ENCODE assay signal across 8 cellular contexts in the genomic region with DNA sequence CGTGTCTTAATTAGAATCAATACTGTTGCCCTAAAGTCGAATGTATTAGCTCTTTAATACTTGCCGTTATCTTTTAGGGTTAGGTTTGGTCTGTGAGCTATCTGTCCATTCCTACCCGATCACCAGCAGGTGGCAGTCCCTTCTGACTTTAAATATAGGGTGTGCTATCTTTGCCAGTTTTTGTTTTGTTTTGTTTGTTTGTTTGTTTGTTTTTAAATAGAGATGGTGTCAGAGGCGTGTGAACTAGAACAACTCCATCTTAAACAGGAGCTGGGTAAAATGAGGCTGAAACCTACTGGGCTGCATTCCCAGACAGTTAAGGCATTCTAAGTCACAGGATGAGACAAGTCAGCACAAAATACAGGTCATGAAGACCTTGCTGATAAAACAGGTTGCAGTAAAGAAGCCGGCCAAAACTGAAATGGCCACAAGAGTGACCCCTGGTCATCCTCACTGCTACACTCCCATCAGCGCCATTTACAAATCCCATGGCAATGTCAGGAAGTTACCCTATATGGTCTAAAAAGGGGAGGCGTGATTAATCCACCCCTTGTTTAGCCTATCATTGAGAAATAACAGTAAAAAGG. TPM values are rescaled to one million over a fixed set of nuclear protein-coding genes. Genes with fewer than 3 reads are reported as not detected.
DNase-seq lines count a peak whose midpoint lies in the region; ATAC-seq, FAIRE-seq and TF ChIP-seq lines count a peak whose summit lies in the region.

No MANE protein-coding gene starts in this region.

- peaks cover 38% of the 10 kb centered on the region for H3K36me3 Mint-ChIP-seq in Caco-2 (ENCODE audit: insufficient read depth, unreplicated experiment)
- peaks cover 5 to 10% (median 6%) of the 10 kb centered on the region in 3 experiments for H3K36me3 Mint-ChIP-seq in H9 (ENCODE audit: insufficient read depth in 1 of 3, low read depth in 3 of 3)
- peaks cover 9% of the 10 kb centered on the region for H3K36me3 Mint-ChIP-seq in activated CD4-positive, alpha-beta memory T cell treated with anti-CD3 and anti-CD28 coated beads for 36 hours

- no peaks in the 10 kb centered on the region for H3K9me3 ChIP-seq in Caco-2
- no peaks in the 10 kb centered on the region for H3K9me3 ChIP-seq in H9 (ENCODE audit: control insufficient read depth, low read depth, low read length)
- H3K9me3 ChIP-seq in endothelial cell of umbilical vein (replicated peaks; ENCODE audit: control insufficient read depth, insufficient read depth, low read length) = no peaks in the 10 kb centered on the region
- H3K9me3 ChIP-seq in mononuclear cell (ENCODE audit: low read depth, low read length) = no peaks in the 10 kb centered on the region
- no peaks in the 10 kb centered on the region for H3K9me3 ChIP-seq in suprapubic skin

- H3K18ac ChIP-seq in H9 (ENCODE audit: insufficient read length, low read depth, low read length) = no peak overlapping the region

- H3K4me3 ChIP-seq in Caco-2 (ENCODE audit: low read depth, low read length) (peak overlapping the region; percentile 75), endothelial cell of umbilical vein (replicated peaks in 1 of 3; ENCODE audit: insufficient read depth in 1 of 3, low read depth in 1 of 3, low read length in 3 of 3) (peak overlapping the region; percentile 4 to 88 (median 61)), mononuclear cell (ENCODE audit: low read length) (peak overlapping the region; percentile 94), suprapubic skin (peak overlapping the region; percentile 92)

- no peak overlapping the region for H2BK20ac ChIP-seq in H9 (ENCODE audit: low read depth, low read length, poor library complexity, severe bottlenecking)

- H3K23ac ChIP-seq in H9 (ENCODE audit: insufficient read length, low read depth, low read length) = no peak overlapping the region

- no peak overlapping the region for H4K91ac ChIP-seq in H9 (ENCODE audit: insufficient read length, low read depth, low read length)

- no peak overlapping the region for H3K14ac ChIP-seq in H9 (ENCODE audit: insufficient read depth, low read length)

- H3K79me2 ChIP-seq in H9 (ENCODE audit: insufficient read depth, low read length) (peaks cover 21% of the 10 kb centered on the region), endothelial cell of umbilical vein (ENCODE audit: control insufficient read depth, insufficient read depth, low read length) (peaks cover 37% of the 10 kb centered on the region)

- H2BK12ac ChIP-seq in H9 (ENCODE audit: insufficient read length, low read depth, low read length) = no peak overlapping the region

- peak; percentile 64 for FAIRE-seq in endothelial cell of umbilical vein (lab: Jason Lieb, UNC)

- TF ChIP-seq EP300 in suprapubic skin (IDR thresholded peaks at IDR 0.05) = no peak

- dilution Hi-C loops in endothelial cell of umbilical vein (cut with MboI; ENCODE audit: extremely low pct_ligation_motif_present, low sequenced_read_pairs) = no loop called here

- no peak overlapping the region for H2AK5ac ChIP-seq in H9 (ENCODE audit: insufficient read length, low read length)

- H2BK120ac ChIP-seq in H9 (ENCODE audit: low read depth, low read length, poor library complexity, severe bottlenecking) = no peak overlapping the region

- peak overlapping the region; percentile 83 for H3K4me3 Mint-ChIP-seq in Caco-2 (ENCODE audit: unreplicated experiment)
- peak overlapping the region; percentile 88 for H3K4me3 Mint-ChIP-seq in H9
- peak overlapping the region; percentile 82 for H3K4me3 Mint-ChIP-seq in activated CD4-positive, alpha-beta memory T cell treated with anti-CD3 and anti-CD28 coated beads for 36 hours

- TF ChIP-seq CTCF in Caco-2 (IDR thresholded peaks at IDR 0.05; ENCODE audit: insufficient read depth in 1 of 2, low read depth in 1 of 2, low read length in 1 of 2, severe bottlenecking in 1 of 2, unreplicated experiment in 1 of 2) = peak; percentile 78 to 85
- peak; percentile 80 for TF ChIP-seq CTCF in H9 (conservative IDR thresholded peaks at IDR 0.05)
- TF ChIP-seq CTCF in endothelial cell of umbilical vein (IDR thresholded peaks at IDR 0.05; ENCODE audit: extremely low read depth in 1 of 2, insufficient read depth in 1 of 2, low read depth in 1 of 2, low read length in 2 of 2) = peak; percentile 46 to 57
- TF ChIP-seq CTCF in suprapubic skin (IDR thresholded peaks at IDR 0.05) = peak; percentile 29 to 60

- BruUV-seq in Caco-2 (replicated peaks; lab: Mats Ljungman, UMichigan) = TSS peak; percentile 36
- BruUV-seq in endothelial cell of umbilical vein (replicated peaks; lab: Mats Ljungman, UMichigan) = TSS peak; percentile 36

- H2BK5ac ChIP-seq in H9 (ENCODE audit: insufficient read length, low read length) = no peak overlapping the region

- H3K4me2 ChIP-seq in H9 (ENCODE audit: insufficient read depth, insufficient read length, low read length) = peak overlapping the region; percentile 77
- H3K4me2 ChIP-seq in endothelial cell of umbilical vein (ENCODE audit: insufficient read depth, low read length) = peak overlapping the region; percentile 94

- H3K56ac ChIP-seq in H9 (ENCODE audit: insufficient read length, low read depth, low read length) = no peak overlapping the region

- H4K20me1 ChIP-seq in H9 (ENCODE audit: control insufficient read depth, insufficient read depth, insufficient read length) (no peaks in the 10 kb centered on the region), endothelial cell of umbilical vein (replicated peaks; ENCODE audit: control insufficient read depth, extremely low read depth, insufficient read depth, low read length) (no peaks in the 10 kb centered on the region)

- H3K79me1 ChIP-seq in H9 (ENCODE audit: insufficient read depth, low read depth, low read length, poor library complexity, severe bottlenecking) = peaks cover 12% of the 10 kb centered on the region

- CTCF ChIA-PET in Caco-2 (lab: Charles Lee) (interaction anchor here (0.5 to 2.5 kb wide), 23 partner anchors 9 to 937 kb away, joined by 3 to 31 read pairs (median 4); partner anchors contain the start of genes DAZAP2, POU6F1 and SLC11A2), endothelial cell of umbilical vein (lab: Charles Lee) (interaction anchor here (0.6 to 3.7 kb wide), 51 partner anchors 9 to 606 kb away, joined by 3 to 103 read pairs (median 5); partner anchors contain the start of genes CSRNP2, DIP2B and SLC11A2)
- CTCF ChIA-PET in activated CD4-positive, alpha-beta memory T cell treated with anti-CD3 and anti-CD28 coated beads for 36 hours (lab: Charles Lee) = interaction anchor here (0.6 to 3.4 kb wide), 33 partner anchors 9 to 585 kb away, joined by 3 to 52 read pairs (median 4); partner anchors contain the start of genes DAZAP2, LETMD1, POU6F1 and SLC11A2

- H3K4me1 Mint-ChIP-seq in Caco-2 (ENCODE audit: low read depth, unreplicated experiment) (peaks cover 31% of the 10 kb centered on the region), H9 (peaks cover 24% of the 10 kb centered on the region in 2 experiments)
- H3K4me1 Mint-ChIP-seq in activated CD4-positive, alpha-beta memory T cell treated with anti-CD3 and anti-CD28 coated beads for 36 hours (ENCODE audit: low read depth) = peaks cover 39% of the 10 kb centered on the region

- H3K27ac Mint-ChIP-seq in Caco-2 (ENCODE audit: unreplicated experiment) = peak overlapping the region; percentile 95
- peak overlapping the region; percentile 66 to 80 (median 75); a peak in 4 of 7 replicates for H3K27ac Mint-ChIP-seq in H9
- H3K27ac Mint-ChIP-seq in activated CD4-positive, alpha-beta memory T cell treated with anti-CD3 and anti-CD28 coated beads for 36 hours = peak overlapping the region; percentile 87

- H3K4ac ChIP-seq in H9 (ENCODE audit: low read depth, low read length) = no peak overlapping the region

- no peaks in the 10 kb centered on the region for H3K9me1 ChIP-seq in endothelial cell of umbilical vein (replicated peaks; ENCODE audit: control insufficient read depth, extremely low read depth, insufficient read depth, low read length)

- H3K36me3 ChIP-seq in Caco-2 (ENCODE audit: control insufficient read depth, insufficient read depth, low read length) (no peaks in the 10 kb centered on the region), endothelial cell of umbilical vein (ENCODE audit: control insufficient read depth in 2 of 2, extremely low read depth in 1 of 2, insufficient read depth in 2 of 2, low read length in 2 of 2) (no peaks in the 10 kb centered on the region), suprapubic skin (no peaks in the 10 kb centered on the region)

- H3K4me1 ChIP-seq in Caco-2 (peaks cover 26% of the 10 kb centered on the region), H9 (ENCODE audit: insufficient read depth, low read length) (no peaks in the 10 kb centered on the region; the same call in 1 of the 2 replicates), endothelial cell of umbilical vein (ENCODE audit: control insufficient read depth, extremely low read depth, insufficient read depth, low read length) (peaks cover 11% of the 10 kb centered on the region), mononuclear cell (ENCODE audit: insufficient read depth, low read length) (peaks cover 42% of the 10 kb centered on the region), suprapubic skin (peaks cover 46% of the 10 kb centered on the region)

- H3K27me3 Mint-ChIP-seq in Caco-2 (ENCODE audit: insufficient read depth, unreplicated experiment) (no peaks in the 10 kb centered on the region), H9 (ENCODE audit: low read depth) (no peaks in the 10 kb centered on the region)
- no peaks in the 10 kb centered on the region for H3K27me3 Mint-ChIP-seq in activated CD4-positive, alpha-beta memory T cell treated with anti-CD3 and anti-CD28 coated beads for 36 hours

- H2AFZ ChIP-seq in H9 (ENCODE audit: low read length) = no peak overlapping the region
- H2AFZ ChIP-seq in endothelial cell of umbilical vein (ENCODE audit: low read depth, low read length) = no peak overlapping the region

- peak in 1 of 2 experiments; percentile 55 for DNase-seq in Caco-2
- DNase-seq in H9 = peak; percentile 46
- DNase-seq in NCI-H524 (lab: John Stamatoyannopoulos, UW) = peak; percentile 2 to 39
- peak; percentile 64 for DNase-seq in activated CD4-positive, alpha-beta memory T cell treated with anti-CD3 and anti-CD28 coated beads for 36 hours
- peak; percentile 64 for DNase-seq in endothelial cell of umbilical vein (ENCODE audit: low read depth, low spot score)
- no peak for DNase-seq in suprapubic skin (ENCODE audit: low spot score in 2 of 2)

- no peak overlapping the region for H4K5ac ChIP-seq in H9 (ENCODE audit: insufficient read length, low read depth, low read length)

- no peaks in the 10 kb centered on the region for H3K27me3 ChIP-seq in Caco-2 (replicated peaks; ENCODE audit: control insufficient read depth, insufficient read depth, low read length)
- H3K27me3 ChIP-seq in H9 (ENCODE audit: insufficient read depth, low read length) = no peaks in the 10 kb centered on the region
- no peaks in the 10 kb centered on the region for H3K27me3 ChIP-seq in endothelial cell of umbilical vein (ENCODE audit: control insufficient read depth in 2 of 2, insufficient read depth in 2 of 2, low read length in 2 of 2)
- H3K27me3 ChIP-seq in mononuclear cell (ENCODE audit: insufficient read depth, low read length) = no peaks in the 10 kb centered on the region
- no peaks in the 10 kb centered on the region for H3K27me3 ChIP-seq in suprapubic skin

- H3K27ac ChIP-seq in H9 (ENCODE audit: insufficient read length, low read depth, low read length) = no peak overlapping the region
- no peak overlapping the region for H3K27ac ChIP-seq in endothelial cell of umbilical vein (ENCODE audit: insufficient read depth, low read depth, low read length)
- H3K27ac ChIP-seq in suprapubic skin = peak overlapping the region; percentile 99

- H4K8ac ChIP-seq in H9 (replicated peaks; ENCODE audit: insufficient read length, low read depth, low read length) = no peak overlapping the region

- POLR2A ChIA-PET in Caco-2 (lab: Charles Lee) = interaction anchor here (0.5 to 2.6 kb wide), 3 partner anchors 221 to 318 kb away, joined by 3 to 11 read pairs (median 4); partner anchors contain the start of gene SLC11A2
- POLR2A ChIA-PET in activated CD4-positive, alpha-beta memory T cell treated with anti-CD3 and anti-CD28 coated beads for 36 hours (lab: Charles Lee) = interaction anchor here (0.5 to 2.9 kb wide), 5 partner anchors 8 to 453 kb away, joined by 3 to 22 read pairs (median 6); partner anchors contain the start of genes POU6F1 and SLC11A2
- POLR2A ChIA-PET in endothelial cell of umbilical vein (lab: Charles Lee) = interaction anchor here (0.5 to 1.1 kb wide), 4 partner anchors 222 to 505 kb away, joined by 3 to 8 read pairs (median 4); partner anchors contain the start of genes CSRNP2 and POU6F1

- WGBS in H9 (ENCODE audit: extremely low coverage, insufficient read length, low lambda C conversion rate) = no CpG with 5 or more reads among the region's 8 CpGs
- 19% methylated on average over 8 of the region's 8 CpGs for WGBS in suprapubic skin

- no peaks in the 10 kb centered on the region for H3K9me3 Mint-ChIP-seq in Caco-2 (ENCODE audit: unreplicated experiment)
- H3K9me3 Mint-ChIP-seq in H9 = peaks cover 0 to 4% of the 10 kb centered on the region in 2 experiments; a peak in 3 of 5 replicates
- H3K9me3 Mint-ChIP-seq in activated CD4-positive, alpha-beta memory T cell treated with anti-CD3 and anti-CD28 coated beads for 36 hours = peaks cover 3% of the 10 kb centered on the region

- peaks cover 8% of the 10 kb centered on the region for H3K23me2 ChIP-seq in H9 (ENCODE audit: insufficient read length, low read depth, low read length, poor library complexity, severe bottlenecking)

- H2BK15ac ChIP-seq in H9 (ENCODE audit: low read depth, low read length) = no peak overlapping the region

- ATAC-seq in GM18861 (IDR thresholded peaks at IDR 0.05; ENCODE audit: unreplicated experiment) = no peak

- TF ChIP-seq POLR2A in endothelial cell of umbilical vein (IDR thresholded peaks at IDR 0.05; ENCODE audit: low read depth, low read length) (no peak), suprapubic skin (IDR thresholded peaks at IDR 0.05) (no peak)

- intact Hi-C loops in Caco-2 (cut with micrococcal nuclease; ENCODE audit: unreplicated experiment) = loop anchor here (1.0 kb wide), 4 partner anchors 21 to 263 kb away; no protein-coding TSS in a partner anchor
- intact Hi-C loops in activated CD4-positive, alpha-beta memory T cell treated with anti-CD3 and anti-CD28 coated beads for 36 hours (cut with micrococcal nuclease) = loop anchor here (1.0 to 10.0 kb wide), 4 partner anchors 60 to 579 kb away; partner anchors contain the start of gene CELA1
- intact Hi-C loops in endothelial cell of umbilical vein (cut with micrococcal nuclease) = loop anchor here (1.0 to 10.0 kb wide), 6 partner anchors 21 to 587 kb away; partner anchors contain the start of gene CSRNP2

- H3T11ph ChIP-seq in H9 (ENCODE audit: low read length) = no peak overlapping the region

- no peak overlapping the region for H3K9ac ChIP-seq in H9 (ENCODE audit: extremely low read depth, insufficient read length, low read length)
- H3K9ac ChIP-seq in endothelial cell of umbilical vein (replicated peaks; ENCODE audit: extremely low read depth, insufficient read depth, low read length) = no peak overlapping the region

RNA-seq across cellular contexts. Expression of gene ATF1, which starts 1.5 kb away (rescaled TPM):
- 47.0 and 54.4 TPM in 2 replicates for total RNA-seq in Caco-2 (2022)
- total RNA-seq in H9 (2021) = 45.7 and 47.8 TPM in 2 replicates
- total RNA-seq in activated CD4-positive, alpha-beta memory T cell treated with anti-CD3 and anti-CD28 coated beads for 36 hours = 10 to 100 TPM; 50.1 to 50.5 TPM
- 26.7 and 26.9 TPM in 2 replicates for total RNA-seq in endothelial cell of umbilical vein
- polyA plus RNA-seq in endothelial cell of umbilical vein = 14.5 and 19.4 TPM in 2 replicates
- 21.6 and 29.5 TPM in 2 replicates for polyA plus RNA-seq in endothelial cell of umbilical vein (2011; cell fraction: cytosol; rRNA removed)
- 11.7 and 13.2 TPM in 2 replicates for polyA plus RNA-seq in endothelial cell of umbilical vein (2011; cell fraction: nucleus; rRNA removed)
- 18.1 and 18.3 TPM in 2 replicates for polyA plus RNA-seq in endothelial cell of umbilical vein (2012)
- polyA minus RNA-seq in endothelial cell of umbilical vein = 29.5 and 40.1 TPM in 2 replicates
- polyA minus RNA-seq in endothelial cell of umbilical vein (2011; cell fraction: cytosol; rRNA and poly(A)+ RNA removed) = 81.9 TPM
- 15.2 and 16.6 TPM in 2 replicates for polyA minus RNA-seq in endothelial cell of umbilical vein (2011; cell fraction: nucleus; rRNA and poly(A)+ RNA removed)
- 9.6 TPM for total RNA-seq in mononuclear cell
- 10 to 100 TPM; 14.8 to 32.6 (median 18.8) TPM for total RNA-seq in suprapubic skin

Comparison
In these comparisons a context has a peak if more than half of its experiments do, and no peak if none do; other contexts are left out.
1. DNase-seq: peak in H9 (single experiment), NCI-H524 (2 of 2), activated CD4-positive, alpha-beta memory T cell treated with anti-CD3 and anti-CD28 coated beads for 36 hours (single experiment) and endothelial cell of umbilical vein (single experiment); none in suprapubic skin (0 of 2).
2. Peak in every context shown above with its lines, with median percentiles within 50 percentile points of each other: H3K4me3 ChIP-seq, H3K27ac Mint-ChIP-seq, H3K4me3 Mint-ChIP-seq and CTCF ChIP-seq.